ENCODE assay signal across 24 cellular contexts in genomic region chr19:33295621-33296472, GRCh38. TPM values are rescaled to one million over a fixed set of nuclear protein-coding genes. Genes with fewer than 3 reads are reported as not detected.
DNase-seq lines count a peak whose midpoint lies in the region; ATAC-seq, FAIRE-seq and TF ChIP-seq lines count a peak whose summit lies in the region.
"Had no signal": no experiment of that assay in that cellular context is flagged by ENCODE, and none has a peak within 500 bp of the region (broad histone marks: within the 10 kb centered on the region; RNA-seq: fewer than 3 reads in every experiment).

No MANE protein-coding gene starts in this region.

- no peak for TF ChIP-seq EP300 in GM12878 (IDR thresholded peaks at IDR 0.05; ENCODE audit: borderline replicate concordance in 1 of 2, control insufficient read depth in 1 of 2, low read depth in 2 of 2, low read length in 2 of 2)

- H3K36me3 Mint-ChIP-seq in immature natural killer cell, result no peaks in the 10 kb centered on the region
- H3K36me3 Mint-ChIP-seq in CD4-positive, alpha-beta T cell (ENCODE audit: low read depth), result no peaks in the 10 kb centered on the region
- H3K36me3 Mint-ChIP-seq: activated CD8-positive, alpha-beta memory T cell treated with anti-CD3 and anti-CD28 coated beads, Interleukin-2, amount 10 ng/mL, durations not matched to agents 7 days and 5 days; activated naive CD4-positive, alpha-beta T cell treated with anti-CD3 and anti-CD28 coated beads, Interleukin-2, amount 10 ng/mL, durations not matched to agents 7 days and 5 days; CD4-positive, CD25-positive, alpha-beta regulatory T cell had no signal

- no peak for TF ChIP-seq RAD21 in GM12878 (IDR thresholded peaks at IDR 0.05; ENCODE audit: insufficient read depth, low read depth, low read length)

- H3K36me3 ChIP-seq in GM12878 (ENCODE audit: control insufficient read depth in 2 of 2, insufficient read depth in 2 of 2, low read length in 1 of 2) (no peaks in the 10 kb centered on the region), spleen (no peaks in the 10 kb centered on the region)
- H3K36me3 ChIP-seq: tibial nerve had no signal

- ATAC-seq in GM18868 (IDR thresholded peaks at IDR 0.05; ENCODE audit: unreplicated experiment) (peak; percentile 53), GM12878 (peak; percentile 83), right cardiac atrium (no peak)
- ATAC-seq in CD4-positive, alpha-beta T cell (ENCODE audit: poor library complexity), result no peak
- ATAC-seq: activated CD8-positive, alpha-beta memory T cell treated with anti-CD3 and anti-CD28 coated beads, Interleukin-2, amount 10 ng/mL, durations not matched to agents 7 days and 5 days; activated T-cell treated with anti-CD3 and anti-CD28 coated beads, Interleukin-2, amount 50 U/mL, for 72 hours; SK-N-SH treated with all-trans-retinoic acid at 6 μM for 48 hours; stimulated activated naive CD8-positive, alpha-beta T cell treated with anti-CD3 and anti-CD28 coated beads, Interleukin-15, Interleukin-2, amounts not matched to agents 100 U/mL and 50 U/mL, for 24 hours had no signal

- FAIRE-seq in GM12878 (lab: Jason Lieb, UNC), result no peak
- FAIRE-seq: bronchial epithelial cell had no signal

- H3K27ac ChIP-seq in GM12878 (ENCODE audit: control insufficient read depth, insufficient read depth) (no peak overlapping the region), spleen (peak overlapping the region in 2 of 8 donors; percentile 7 to 94), right cardiac atrium (ENCODE audit: low read length) (no peak overlapping the region)
- no peak overlapping the region for H3K27ac ChIP-seq in CD4-positive, alpha-beta T cell (ENCODE audit: low read depth, low read length)
- H3K27ac ChIP-seq: tibial nerve had no signal

- CTCF ChIA-PET in GM12878 (lab: Yijun Ruan, JAX), result interaction anchor here (0.6 to 1.1 kb wide), 3 partner anchors 15 to 112 kb away, joined by 3 read pairs; no protein-coding TSS in a partner anchor
- CTCF ChIA-PET in CD4-positive, alpha-beta T cell (lab: Charles Lee), result no interaction called here

- intact Hi-C loops in GM12878 (cut with micrococcal nuclease; ENCODE audit: unreplicated experiment) (no loop called here), spleen (cut with DNase I; ENCODE audit: low total_unique reads) (no loop called here), right cardiac atrium (cut with DNase I) (no loop called here)
- intact Hi-C loops in CD4-positive, alpha-beta T cell (cut with DNase I, micrococcal nuclease), result no loop called here

- no peak overlapping the region for H3K4me3 Mint-ChIP-seq in immature natural killer cell
- no peak overlapping the region for H3K4me3 Mint-ChIP-seq in CD4-positive, alpha-beta T cell
- H3K4me3 Mint-ChIP-seq: activated CD8-positive, alpha-beta memory T cell treated with anti-CD3 and anti-CD28 coated beads, Interleukin-2, amount 10 ng/mL, durations not matched to agents 7 days and 5 days; activated naive CD4-positive, alpha-beta T cell treated with anti-CD3 and anti-CD28 coated beads, Interleukin-2, amount 10 ng/mL, durations not matched to agents 7 days and 5 days; activated T-cell treated with anti-CD3 and anti-CD28 coated beads, Interleukin-2, amount 50 U/mL, for 72 hours had no signal

- H3K79me2 ChIP-seq in GM12878 (ENCODE audit: control insufficient read depth, insufficient read depth, low read length), result no peaks in the 10 kb centered on the region

- no peak overlapping the region for H3K9ac ChIP-seq in GM12878 (ENCODE audit: control insufficient read depth, insufficient read depth, low read length)

- in situ Hi-C loops in GM12878 (cut with MboI), result no loop called here

- peaks cover 0 to 9% (median 6%) of the 10 kb centered on the region in 3 donors for H3K27me3 Mint-ChIP-seq in immature natural killer cell (ENCODE audit: low read depth in 3 of 3)
- H3K27me3 Mint-ChIP-seq in CD4-positive, alpha-beta T cell, result peaks cover 39% of the 10 kb centered on the region

- H3K27me3 ChIP-seq in GM12878 (replicated peaks in 1 of 2; ENCODE audit: control insufficient read depth in 2 of 2, insufficient read depth in 2 of 2, low read length in 1 of 2) (peaks cover under 1 to 3% of the 10 kb centered on the region in 2 experiments; a peak in 2 of 4 replicates), spleen (replicated peaks in 1 of 7) (peaks cover 0 to 93% (median 16%) of the 10 kb centered on the region in 7 donors), right cardiac atrium (ENCODE audit: control insufficient read depth, insufficient read depth) (no peaks in the 10 kb centered on the region)
- peaks cover 34% of the 10 kb centered on the region for H3K27me3 ChIP-seq in CD4-positive, alpha-beta T cell (ENCODE audit: control insufficient read depth, insufficient read depth, low read length)

- peaks cover 0 to 2% (median 0%) of the 10 kb centered on the region in 6 donors for H3K9me3 Mint-ChIP-seq in immature natural killer cell
- H3K9me3 Mint-ChIP-seq in CD4-positive, alpha-beta T cell, result no peaks in the 10 kb centered on the region
- H3K9me3 Mint-ChIP-seq: activated naive CD4-positive, alpha-beta T cell treated with anti-CD3 and anti-CD28 coated beads, Interleukin-2, amount 10 ng/mL, durations not matched to agents 7 days and 5 days; activated T-cell treated with anti-CD3 and anti-CD28 coated beads, Interleukin-2, amount 50 U/mL, for 72 hours; CD4-positive, CD25-positive, alpha-beta regulatory T cell had no signal

- peaks cover 4% of the 10 kb centered on the region; the same call in 1 of the 2 replicates for H3K4me1 ChIP-seq in GM12878 (ENCODE audit: control insufficient read depth, insufficient read depth, low read length)
- peaks cover 1 to 90% (median 29%) of the 10 kb centered on the region in 6 donors for H3K4me1 ChIP-seq in spleen
- no peaks in the 10 kb centered on the region for H3K4me1 ChIP-seq in right cardiac atrium (ENCODE audit: control insufficient read depth, insufficient read depth, low read length)

- TF ChIP-seq POLR2A in GM12878 (IDR thresholded peaks at IDR 0.05; ENCODE audit: low read depth, low read length), result no peak
- no peak for TF ChIP-seq POLR2A in spleen (IDR thresholded peaks at IDR 0.05)

- 35% methylated on average over 12 of the region's 12 CpGs for WGBS in GM12878 (ENCODE audit: insufficient coverage, insufficient replicate concordance, low lambda C conversion rate, missing lambda C conversion rate)
- 69 to 88% (median 76%) methylated on average over 12 of the region's 12 CpGs for WGBS in spleen, 5 donors
- WGBS in right cardiac atrium, result 76% methylated on average over 12 of the region's 12 CpGs

- TF ChIP-seq CTCF in GM12878 (IDR thresholded peaks at IDR 0.05 in 2 of 3, conservative IDR thresholded peaks at IDR 0.05 in 1 of 3; ENCODE audit: control insufficient read depth in 2 of 3, extremely low read depth in 1 of 3, insufficient read depth in 1 of 3, low read depth in 3 of 3, low read length in 3 of 3) (no peak), spleen (IDR thresholded peaks at IDR 0.05 in 8 of 11, conservative IDR thresholded peaks at IDR 0.05 in 3 of 11) (no peak)
- TF ChIP-seq CTCF in CD4-positive, alpha-beta T cell (IDR thresholded peaks at IDR 0.05), result no peak

- H3K4me2 ChIP-seq in GM12878 (ENCODE audit: control insufficient read depth, insufficient read depth), result no peak overlapping the region

- H2AFZ ChIP-seq in GM12878 (ENCODE audit: control insufficient read depth, low read depth, low read length), result no peak overlapping the region

- SMC1A ChIA-PET in GM12878 (lab: Charles Lee; ENCODE audit: uncharacterized antibody, unreplicated experiment), result interaction anchor here (0.8 kb wide), 1 partner anchor 84 kb away, joined by 3 read pairs; no protein-coding TSS in a partner anchor

- peaks cover 0 to 2% of the 10 kb centered on the region in 2 donors for H3K4me1 Mint-ChIP-seq in immature natural killer cell
- H3K4me1 Mint-ChIP-seq in CD4-positive, alpha-beta T cell (ENCODE audit: low read depth), result no peaks in the 10 kb centered on the region
- H3K4me1 Mint-ChIP-seq: activated CD8-positive, alpha-beta memory T cell treated with anti-CD3 and anti-CD28 coated beads, Interleukin-2, amount 10 ng/mL, durations not matched to agents 7 days and 5 days; activated naive CD4-positive, alpha-beta T cell treated with anti-CD3 and anti-CD28 coated beads, Interleukin-2, amount 10 ng/mL, durations not matched to agents 7 days and 5 days had no signal

- DNase-seq in GM12878 (ENCODE audit: low read depth, low spot score) (no peak), medulla oblongata (ENCODE audit: extremely low spot score) (peak; percentile 49), spleen (peak; percentile 56), HK-2 (ENCODE audit: unreplicated experiment) (no peak), right cardiac atrium (no peak), immature natural killer cell (no peak)
- no peak for DNase-seq in CD4-positive, alpha-beta T cell
- DNase-seq: activated CD4-positive, alpha-beta T cell treated with anti-CD3 and anti-CD28 coated beads, Interleukin-2, amount 50 U/mL, for 1 hour; activated CD8-positive, alpha-beta memory T cell treated with anti-CD3 and anti-CD28 coated beads, Interleukin-2, amount 10 ng/mL, durations not matched to agents 7 days and 5 days; activated naive CD4-positive, alpha-beta T cell treated with anti-CD3 and anti-CD28 coated beads, Interleukin-2, amount 10 ng/mL, durations not matched to agents 7 days and 5 days; activated T-cell treated with anti-CD3 and anti-CD28 coated beads, Interleukin-2, amount 50 U/mL, for 72 hours; CD4-positive, CD25-positive, alpha-beta regulatory T cell; glutamatergic neuron; GOT3; Kasumi-1; kidney glomerular epithelial cell; mammary epithelial cell; NCI-H1048; NCI-H187 treated with DMSO at 0.1 percent for 48 hours; stimulated activated naive CD8-positive, alpha-beta T cell treated with anti-CD3 and anti-CD28 coated beads, Interleukin-15, Interleukin-2, amounts not matched to agents 100 U/mL and 50 U/mL, for 24 hours had no signal

- H4K20me1 ChIP-seq in GM12878 (ENCODE audit: control insufficient read depth, insufficient read depth), result no peaks in the 10 kb centered on the region

- POLR2A ChIA-PET in GM12878 (lab: Charles Lee), result interaction anchor here (1.2 kb wide), 1 partner anchor 15 kb away, joined by 3 read pairs; no protein-coding TSS in a partner anchor
- POLR2A ChIA-PET in CD4-positive, alpha-beta T cell (lab: Charles Lee), result no interaction called here

- RAD21 ChIA-PET in GM12878 (lab: Charles Lee; ENCODE audit: unreplicated experiment), result no interaction called here

- H3K4me3 ChIP-seq in GM12878 (no peak overlapping the region), spleen (no peak overlapping the region), right cardiac atrium (ENCODE audit: low read length) (no peak overlapping the region)
- H3K4me3 ChIP-seq: tibial nerve had no signal

- peak overlapping the region in 2 of 6 donors; percentile 6 to 10 for H3K27ac Mint-ChIP-seq in immature natural killer cell
- no peak overlapping the region for H3K27ac Mint-ChIP-seq in CD4-positive, alpha-beta T cell
- H3K27ac Mint-ChIP-seq: activated CD8-positive, alpha-beta memory T cell treated with anti-CD3 and anti-CD28 coated beads, Interleukin-2, amount 10 ng/mL, durations not matched to agents 7 days and 5 days; activated naive CD4-positive, alpha-beta T cell treated with anti-CD3 and anti-CD28 coated beads, Interleukin-2, amount 10 ng/mL, durations not matched to agents 7 days and 5 days; activated T-cell treated with anti-CD3 and anti-CD28 coated beads, Interleukin-2, amount 50 U/mL, for 72 hours; CD4-positive, CD25-positive, alpha-beta regulatory T cell had no signal

- no peaks in the 10 kb centered on the region for H3K9me3 ChIP-seq in GM12878 (replicated peaks; ENCODE audit: control insufficient read depth, insufficient read depth, low read length)
- H3K9me3 ChIP-seq in spleen, result no peaks in the 10 kb centered on the region
- H3K9me3 ChIP-seq in right cardiac atrium (ENCODE audit: control insufficient read depth, low read length), result no peaks in the 10 kb centered on the region
- no peaks in the 10 kb centered on the region for H3K9me3 ChIP-seq in CD4-positive, alpha-beta T cell (ENCODE audit: control insufficient read depth, low read length)
- H3K9me3 ChIP-seq: tibial nerve had no signal

- no TSS peak for BruUV-seq in GM12878 (replicated peaks; lab: Mats Ljungman, UMichigan)

RNA-seq across cellular contexts. Expression of gene CEBPA, which starts 6.5 kb away (rescaled TPM):
- 0.22 TPM in 1 of 2 replicates, not detected in the other for total RNA-seq in GM12878 (2013; cell fraction: nucleolus; rRNA removed)
- total RNA-seq in GM12878 (2014; rRNA removed) (0.17 and 0.22 TPM in 2 replicates), GM12878 (2014; rRNA removed; fragmentation: Illumina TruSeq; extraction: Trizol) (0.09 TPM in 1 of 2 replicates, not detected in the other), GM12878 (2021) (0.32 and 0.36 TPM in 2 replicates), spleen (10 to 100 TPM; 15.5 to 27.7 (median 18.3) TPM), right cardiac atrium (1 to 10 TPM; 2.1 to 5.2 (median 3.3) TPM)
- not detected for polyA plus RNA-seq in GM12878 (2011; ENCODE audit: low read depth)
- polyA plus RNA-seq in GM12878 (2011; rRNA removed) (0.05 and 0.13 TPM in 2 replicates), GM12878 (2014; fragmentation: Illumina TruSeq; extraction: Trizol) (0.04 TPM in 1 of 2 replicates, not detected in the other), GM12878 (2014; fragmentation: Nextera tagmentation; extraction: Ambion mirVana) (not detected), GM12878 (2014; rRNA removed) (0.05 and 0.18 TPM in 2 replicates), GM12878 (2016; fragmentation: Nextera tagmentation; extraction: Ambion mirVana) (not detected), spleen (10 to 100 TPM in 1 of 3 donors, 1 to 10 TPM in 2; 7.4 to 19.8 (median 9.1) TPM), right cardiac atrium (8.7 TPM), immature natural killer cell (1 to 10 TPM; 2.7 to 5.3 (median 3.9) TPM)
- polyA plus RNA-seq in GM12878 (2011; cell fraction: cytosol; rRNA removed), result 0.06 and 0.13 TPM in 2 replicates
- polyA plus RNA-seq in GM12878 (2011; cell fraction: nucleus; rRNA removed), result 0.09 and 0.12 TPM in 2 replicates
- 0.15 and 0.24 TPM in 2 replicates for polyA plus RNA-seq in GM12878 (2012)
- polyA minus RNA-seq in GM12878 (2011; rRNA and poly(A)+ RNA removed), result 0.10 and 0.15 TPM in 2 replicates
- 0.40 TPM in 1 of 2 replicates, not detected in the other for polyA minus RNA-seq in GM12878 (2011; cell fraction: cytosol; rRNA and poly(A)+ RNA removed)
- polyA minus RNA-seq in GM12878 (2011; cell fraction: nucleus; rRNA and poly(A)+ RNA removed), result 0.24 and 0.57 TPM in 2 replicates
- total RNA-seq in CD4-positive, alpha-beta T cell, result 1 to 10 TPM in 1 of 2 experiments, under 1 TPM in 1; 0.84 to 1.4 TPM

Comparison
In these comparisons a context has a peak if more than half of its experiments do, and no peak if none do; other contexts are left out.
1. ATAC-seq: peak in GM18868 (single experiment) and GM12878 (single experiment); none in right cardiac atrium (0 of 2) and CD4-positive, alpha-beta T cell (single experiment).
2. DNase-seq: peak in medulla oblongata (single experiment) and spleen (single experiment); none in GM12878 (single experiment), HK-2 (single experiment), right cardiac atrium (0 of 3), immature natural killer cell (0 of 3) and CD4-positive, alpha-beta T cell (0 of 10).